ENCODE assay signal across 16 cellular contexts in the genomic region with DNA sequence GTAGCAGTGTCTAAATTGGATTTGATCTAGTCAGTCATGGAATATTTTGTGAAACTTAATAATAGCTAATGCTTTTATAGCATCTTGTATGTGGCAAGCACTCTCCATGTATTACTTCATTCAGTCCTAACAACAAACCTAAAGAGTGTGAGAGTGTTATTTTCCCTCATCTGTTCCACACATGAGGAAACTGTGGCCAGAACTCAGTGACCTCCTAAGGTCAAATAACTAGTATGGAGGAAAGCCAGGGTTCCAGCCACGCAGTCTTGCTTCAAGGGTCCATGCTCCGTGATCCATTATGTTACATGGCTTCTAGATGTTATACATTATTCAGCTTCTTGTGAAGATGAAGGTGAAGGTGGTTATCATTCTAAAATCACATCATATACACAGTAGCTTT. TPM values are rescaled to one million over a fixed set of nuclear protein-coding genes. Genes with fewer than 3 reads are reported as not detected.
A peak's percentile ranks its signal among the peaks of the same experiment; 100 is the strongest.
DNase-seq lines count a peak whose midpoint lies in the region; TF ChIP-seq lines count a peak whose summit lies in the region.
"Had no signal": no experiment of that assay in that cellular context is flagged by ENCODE, and none has a peak within 500 bp of the region (broad histone marks: within the 10 kb centered on the region; RNA-seq: fewer than 3 reads in every experiment).

No MANE protein-coding gene starts in this region.

- no peaks in the 10 kb centered on the region for H3K27me3 ChIP-seq in suprapubic skin
- H3K27me3 ChIP-seq: ovary, SJSA1 had no signal

- intact Hi-C loops in posterior vena cava (cut with DNase I): no loop called here

- no peaks in the 10 kb centered on the region for H3K36me3 ChIP-seq in suprapubic skin
- H3K36me3 ChIP-seq: ovary had no signal

- WGBS in suprapubic skin: 69% methylated on average over 2 of the region's 2 CpGs

- H3K4me3 Mint-ChIP-seq in activated naive CD8-positive, alpha-beta T cell treated with anti-CD3 and anti-CD28 coated beads for 36 hours: no peak overlapping the region
- H3K4me3 Mint-ChIP-seq: CD4-positive, alpha-beta memory T cell; effector memory CD8-positive, alpha-beta T cell had no signal

- H3K27ac Mint-ChIP-seq in activated naive CD8-positive, alpha-beta T cell treated with anti-CD3 and anti-CD28 coated beads for 36 hours: no peak overlapping the region
- H3K27ac Mint-ChIP-seq: activated T-helper 2 cell treated with anti-CD3 and anti-CD28 coated beads, Interferon-gamma antibody, Interleukin-2, Interleukin-4, amounts not matched to agents 10 μg/mL and 5 μg/mL and 100 μg/mL, durations not matched to agents 14 hours and 24 hours and 36 hours; CD4-positive, alpha-beta memory T cell; effector memory CD8-positive, alpha-beta T cell had no signal

- H3K4me1 ChIP-seq in suprapubic skin: no peaks in the 10 kb centered on the region
- H3K4me1 ChIP-seq: left ventricle myocardium inferior, SJSA1 had no signal

- H3K4me3 ChIP-seq in fibroblast of villous mesenchyme (ENCODE audit: low read depth, low read length) (no peak overlapping the region), suprapubic skin (no peak overlapping the region)
- H3K4me3 ChIP-seq: left ventricle myocardium inferior, ovary, SJSA1 had no signal

- H3K27ac ChIP-seq in suprapubic skin: peak overlapping the region; percentile 19
- H3K27ac ChIP-seq: left ventricle myocardium inferior, ovary, SJSA1 had no signal

- TF ChIP-seq CTCF in fibroblast of villous mesenchyme (IDR thresholded peaks at IDR 0.05; ENCODE audit: insufficient read depth, low read depth, low read length) (no peak), suprapubic skin (IDR thresholded peaks at IDR 0.05) (no peak)

- no peaks in the 10 kb centered on the region for H3K27me3 Mint-ChIP-seq in activated naive CD8-positive, alpha-beta T cell treated with anti-CD3 and anti-CD28 coated beads for 36 hours
- H3K27me3 Mint-ChIP-seq: CD4-positive, alpha-beta memory T cell; effector memory CD8-positive, alpha-beta T cell had no signal

- H3K9me3 ChIP-seq in suprapubic skin: no peaks in the 10 kb centered on the region
- H3K9me3 ChIP-seq: ovary, SJSA1 had no signal

- no peak for TF ChIP-seq EP300 in suprapubic skin (IDR thresholded peaks at IDR 0.05)

- H3K9me3 Mint-ChIP-seq in activated naive CD8-positive, alpha-beta T cell treated with anti-CD3 and anti-CD28 coated beads for 36 hours: peaks cover 3% of the 10 kb centered on the region
- H3K9me3 Mint-ChIP-seq: activated T-helper 2 cell treated with anti-CD3 and anti-CD28 coated beads, Interferon-gamma antibody, Interleukin-2, Interleukin-4, amounts not matched to agents 10 μg/mL and 5 μg/mL and 100 μg/mL, durations not matched to agents 14 hours and 24 hours and 36 hours; effector memory CD8-positive, alpha-beta T cell had no signal

- DNase-seq in NCI-H1092 treated with DMSO at 0.1 percent for 48 hours (lab: John Stamatoyannopoulos, UW) (peak; percentile 41), NCI-H1092 (lab: John Stamatoyannopoulos, UW) (no peak), NCI-H2227 treated with DMSO at 0.1 percent for 48 hours (lab: John Stamatoyannopoulos, UW) (peak; percentile 21), fibroblast of villous mesenchyme (ENCODE audit: low read depth) (peak; percentile 97), suprapubic skin (ENCODE audit: low spot score in 2 of 2) (no peak), posterior vena cava (ENCODE audit: low spot score) (no peak), amniotic stem cell (lab: John Stamatoyannopoulos, UW) (no peak)
- no peak for DNase-seq in activated naive CD8-positive, alpha-beta T cell treated with anti-CD3 and anti-CD28 coated beads for 36 hours
- DNase-seq: activated CD4-positive, CD25-positive, alpha-beta regulatory T cell treated with anti-CD3 and anti-CD28 coated beads, Interleukin-2, amount 50 U/mL, for 72 hours; CD4-positive, alpha-beta memory T cell; effector memory CD8-positive, alpha-beta T cell; left ventricle myocardium inferior; NCI-H526; ovary had no signal

- H3K4me1 Mint-ChIP-seq in activated naive CD8-positive, alpha-beta T cell treated with anti-CD3 and anti-CD28 coated beads for 36 hours: no peaks in the 10 kb centered on the region
- H3K4me1 Mint-ChIP-seq: CD4-positive, alpha-beta memory T cell had no signal

- TF ChIP-seq POLR2A in suprapubic skin (IDR thresholded peaks at IDR 0.05): no peak

- H3K36me3 Mint-ChIP-seq in activated naive CD8-positive, alpha-beta T cell treated with anti-CD3 and anti-CD28 coated beads for 36 hours: peaks cover 8% of the 10 kb centered on the region

RNA-seq across cellular contexts. Expression of a gene that starts 45.5 kb away (rescaled TPM):
- total RNA-seq in fibroblast of villous mesenchyme: 118 and 181 TPM in 2 replicates
- 10 to 100 TPM; 18.7 to 41.6 (median 26.1) TPM for total RNA-seq in suprapubic skin
- 10 to 100 TPM; 11.3 to 12.8 TPM for total RNA-seq in activated naive CD8-positive, alpha-beta T cell treated with anti-CD3 and anti-CD28 coated beads for 36 hours
- total RNA-seq in posterior vena cava: 10 to 100 TPM; 69.0 to 96.6 TPM

Comparison
In these comparisons a context has a peak if more than half of its experiments do, and no peak if none do; other contexts are left out.
1. DNase-seq: peak in NCI-H1092 treated with DMSO at 0.1 percent for 48 hours (single experiment), NCI-H2227 treated with DMSO at 0.1 percent for 48 hours (single experiment) and fibroblast of villous mesenchyme (single experiment); none in NCI-H1092 (single experiment), suprapubic skin (0 of 2), activated naive CD8-positive, alpha-beta T cell treated with anti-CD3 and anti-CD28 coated beads for 36 hours (single experiment), posterior vena cava (single experiment) and amniotic stem cell (single experiment).